Comparison of ENCODE assay signal across 19 cellular contexts in genomic region chr10:87973635-87974034, GRCh38.
DNase-seq lines count a peak whose midpoint lies in the region; ATAC-seq and TF ChIP-seq lines count a peak whose summit lies in the region.
"Had no signal": no experiment of that assay in that cellular context is flagged by ENCODE, and none has a peak within 500 bp of the region (broad histone marks: within the 10 kb centered on the region; RNA-seq: fewer than 3 reads in every experiment).

No MANE protein-coding gene starts in this region.

- H3K4me2 ChIP-seq in fibroblast of lung (ENCODE audit: extremely low read depth, insufficient read depth, low read length), result peak overlapping the region; percentile 3

- intact Hi-C loops in left lung (cut with DNase I), result no loop called here

- no peak overlapping the region for H2AFZ ChIP-seq in fibroblast of lung (ENCODE audit: low read length)

- H3K27ac ChIP-seq in fibroblast of lung (ENCODE audit: insufficient read depth, low read length) (no peak overlapping the region), left lung (no peak overlapping the region)
- H3K27ac ChIP-seq: suprapubic skin had no signal

- TF ChIP-seq CTCF in WTC11 (IDR thresholded peaks at IDR 0.05) (no peak), fibroblast of lung (conservative IDR thresholded peaks at IDR 0.05 in 1 of 2, IDR thresholded peaks at IDR 0.05 in 1 of 2; ENCODE audit: low read depth in 1 of 2, low read length in 2 of 2) (no peak), left lung (IDR thresholded peaks at IDR 0.05) (no peak)

- H3K27me3 ChIP-seq in fibroblast of lung (ENCODE audit: control insufficient read depth, insufficient read depth, low read length), result no peaks in the 10 kb centered on the region
- H3K27me3 ChIP-seq in left lung, result no peaks in the 10 kb centered on the region
- H3K27me3 ChIP-seq: neutrophil, suprapubic skin had no signal

- H3K9ac ChIP-seq in fibroblast of lung (ENCODE audit: insufficient read depth, low read length), result no peak overlapping the region

- H3K4me1 Mint-ChIP-seq in WTC11, result peaks cover 94% of the 10 kb centered on the region
- peaks cover 2% of the 10 kb centered on the region for H3K4me1 Mint-ChIP-seq in activated CD4-positive, alpha-beta T cell treated with anti-CD3 and anti-CD28 coated beads, Interleukin-2, amount 10 ng/mL, durations not matched to agents 7 days and 5 days

- H3K9me3 ChIP-seq in fibroblast of lung (ENCODE audit: control insufficient read depth, insufficient read depth, low read depth, low read length) (no peaks in the 10 kb centered on the region), left lung (no peaks in the 10 kb centered on the region)
- H3K9me3 ChIP-seq: neutrophil, suprapubic skin had no signal

- no peaks in the 10 kb centered on the region for H3K36me3 Mint-ChIP-seq in WTC11
- H3K36me3 Mint-ChIP-seq in activated CD4-positive, alpha-beta T cell treated with anti-CD3 and anti-CD28 coated beads, Interleukin-2, amount 10 ng/mL, durations not matched to agents 7 days and 5 days (ENCODE audit: low read depth), result peaks cover 4% of the 10 kb centered on the region

- H3K4me3 ChIP-seq in fibroblast of lung (replicated peaks in 1 of 4; ENCODE audit: control extremely low read depth in 1 of 4, insufficient read depth in 1 of 4, low read depth in 3 of 4, low read length in 4 of 4), result no peak overlapping the region
- H3K4me3 ChIP-seq in left lung, result no peak overlapping the region
- H3K4me3 ChIP-seq: suprapubic skin had no signal

- H3K79me2 ChIP-seq in fibroblast of lung (ENCODE audit: control insufficient read depth, insufficient read depth, low read length), result no peaks in the 10 kb centered on the region

- CTCF ChIA-PET in WTC11 (lab: Charles Lee), result interaction anchor here (1.5 kb wide), 1 partner anchor 141 kb away, joined by 4 read pairs; no protein-coding TSS in a partner anchor
- CTCF ChIA-PET in activated CD4-positive, alpha-beta T cell treated with anti-CD3 and anti-CD28 coated beads, Interleukin-2, amount 10 ng/mL, durations not matched to agents 7 days and 5 days (lab: Charles Lee), result no interaction called here

- peak overlapping the region; percentile 96 for H3K27ac Mint-ChIP-seq in WTC11
- H3K27ac Mint-ChIP-seq in activated CD4-positive, alpha-beta T cell treated with anti-CD3 and anti-CD28 coated beads, Interleukin-2, amount 10 ng/mL, durations not matched to agents 7 days and 5 days, result no peak overlapping the region
- H3K27ac Mint-ChIP-seq: CD4-positive, alpha-beta T cell; effector memory CD8-positive, alpha-beta T cell had no signal

- POLR2A ChIA-PET in WTC11 (lab: Charles Lee), result interaction anchor here (1.7 to 2.2 kb wide), 2 partner anchors 110 to 112 kb away, joined by 5 to 8 read pairs; partner anchors contain the start of genes KLLN and PTEN
- POLR2A ChIA-PET in activated CD4-positive, alpha-beta T cell treated with anti-CD3 and anti-CD28 coated beads, Interleukin-2, amount 10 ng/mL, durations not matched to agents 7 days and 5 days (lab: Charles Lee), result no interaction called here

- DNase-seq in EL, result peak; percentile 75
- DNase-seq in WTC11 (ENCODE audit: low spot score), result no peak
- DNase-seq in fibroblast of lung (ENCODE audit: low read depth in 2 of 2), result peak; percentile 20 to 70
- DNase-seq in left lung, result no peak
- no peak for DNase-seq in activated CD4-positive, alpha-beta T cell treated with anti-CD3 and anti-CD28 coated beads, Interleukin-2, amount 10 ng/mL, durations not matched to agents 7 days and 5 days
- DNase-seq in GDM1 (lab: John Stamatoyannopoulos, UW), result no peak
- DNase-seq: activated CD4-positive, alpha-beta T cell treated with anti-CD3 and anti-CD28 coated beads, Interleukin-2, amount 50 U/mL, for 4 hours; activated naive CD4-positive, alpha-beta T cell; activated T-cell treated with anti-CD3 and anti-CD28 coated beads for 4 hours; CD4-positive, alpha-beta T cell; DMS153; effector memory CD8-positive, alpha-beta T cell; NCI-H1105 treated with DMSO at 0.1 percent for 48 hours; NCI-H526 treated with DMSO at 0.1 percent for 48 hours; SHP77 treated with DMSO at 0.1 percent for 48 hours had no signal

- no peaks in the 10 kb centered on the region for H3K27me3 Mint-ChIP-seq in WTC11 (ENCODE audit: low read depth)
- H3K27me3 Mint-ChIP-seq in activated CD4-positive, alpha-beta T cell treated with anti-CD3 and anti-CD28 coated beads, Interleukin-2, amount 10 ng/mL, durations not matched to agents 7 days and 5 days, result no peaks in the 10 kb centered on the region
- H3K27me3 Mint-ChIP-seq: CD4-positive, alpha-beta T cell; effector memory CD8-positive, alpha-beta T cell had no signal

- H3K4me1 ChIP-seq in fibroblast of lung (ENCODE audit: control insufficient read depth, extremely low read depth, insufficient read depth, low read length) (no peaks in the 10 kb centered on the region), left lung (peaks cover 0 to 5% of the 10 kb centered on the region in 2 donors)
- H3K4me1 ChIP-seq: suprapubic skin had no signal

- peak overlapping the region; percentile 56 for H3K4me3 Mint-ChIP-seq in WTC11
- H3K4me3 Mint-ChIP-seq in activated CD4-positive, alpha-beta T cell treated with anti-CD3 and anti-CD28 coated beads, Interleukin-2, amount 10 ng/mL, durations not matched to agents 7 days and 5 days, result no peak overlapping the region
- H3K4me3 Mint-ChIP-seq: CD4-positive, alpha-beta T cell; effector memory CD8-positive, alpha-beta T cell had no signal

- peaks cover 5% of the 10 kb centered on the region for H3K9me3 Mint-ChIP-seq in WTC11
- H3K9me3 Mint-ChIP-seq in activated CD4-positive, alpha-beta T cell treated with anti-CD3 and anti-CD28 coated beads, Interleukin-2, amount 10 ng/mL, durations not matched to agents 7 days and 5 days, result peaks cover 7% of the 10 kb centered on the region
- H3K9me3 Mint-ChIP-seq: CD4-positive, alpha-beta T cell; effector memory CD8-positive, alpha-beta T cell had no signal

- ATAC-seq in WTC11 (peak; percentile 73), left lung (peak; percentile 27), GM21528 (IDR thresholded peaks at IDR 0.05; ENCODE audit: low FRiP score, unreplicated experiment) (no peak), GM19023 (IDR thresholded peaks at IDR 0.05; ENCODE audit: unreplicated experiment) (no peak)
- ATAC-seq: effector memory CD8-positive, alpha-beta T cell had no signal

- no peaks in the 10 kb centered on the region for H3K36me3 ChIP-seq in fibroblast of lung (ENCODE audit: control insufficient read depth, insufficient read depth, low read length)
- no peaks in the 10 kb centered on the region for H3K36me3 ChIP-seq in left lung
- H3K36me3 ChIP-seq: neutrophil, suprapubic skin had no signal

- no peaks in the 10 kb centered on the region for H4K20me1 ChIP-seq in fibroblast of lung (ENCODE audit: control insufficient read depth, extremely low read depth, insufficient read depth, low read length)

TF ChIP-seq in WTC11, 78 proteins besides CTCF, POLR2A, EP300 and RAD21:
- TF ChIP-seq ATF1 (CRISPR knock-in tag; IDR thresholded peaks at IDR 0.05) (no peak), HMGA2 (CRISPR knock-in tag; IDR thresholded peaks at IDR 0.05) (no peak), ZNF532 (CRISPR knock-in tag; IDR thresholded peaks at IDR 0.05; ENCODE audit: borderline replicate concordance) (no peak), ZNF425 (CRISPR knock-in tag; conservative IDR thresholded peaks at IDR 0.05) (no peak), ZNF317 (CRISPR knock-in tag; IDR thresholded peaks at IDR 0.05; ENCODE audit: borderline replicate concordance, low read depth) (no peak)
TF ChIP-seq in WTC11: peak in this region for 0.

Comparison
In these comparisons a context has a peak if more than half of its experiments do, and no peak if none do; other contexts are left out.
1. DNase-seq: peak in EL (single experiment) and fibroblast of lung (2 of 2); none in WTC11 (single experiment), left lung (0 of 2), activated CD4-positive, alpha-beta T cell treated with anti-CD3 and anti-CD28 coated beads, Interleukin-2, amount 10 ng/mL, durations not matched to agents 7 days and 5 days (single experiment) and GDM1 (single experiment).
2. ATAC-seq: peak in WTC11 (single experiment) and left lung (single experiment); none in GM21528 (single experiment) and GM19023 (single experiment).